1 cellular context compared by ENCODE assay signal in genomic region chr5:157232706-157233105, GRCh38.
TF ChIP-seq lines count a peak whose summit lies in the region.

No MANE protein-coding gene starts in this region.

TF ChIP-seq in GM23338, 12 proteins besides CTCF, POLR2A, EP300 and RAD21 (continued from another document):
- TF ChIP-seq ZNF462 (CRISPR knock-in tag; IDR thresholded peaks at IDR 0.05) (no peak), JUNB (IDR thresholded peaks at IDR 0.05; ENCODE audit: unreplicated experiment) (no peak), ZNF331 (CRISPR knock-in tag; IDR thresholded peaks at IDR 0.05; ENCODE audit: low read depth) (no peak), EZH2phosphoT487 (IDR thresholded peaks at IDR 0.05; ENCODE audit: unreplicated experiment) (no peak), POLR2AphosphoS5 (IDR thresholded peaks at IDR 0.05; ENCODE audit: low read depth) (no peak)
- TF ChIP-seq, protein P1, sequence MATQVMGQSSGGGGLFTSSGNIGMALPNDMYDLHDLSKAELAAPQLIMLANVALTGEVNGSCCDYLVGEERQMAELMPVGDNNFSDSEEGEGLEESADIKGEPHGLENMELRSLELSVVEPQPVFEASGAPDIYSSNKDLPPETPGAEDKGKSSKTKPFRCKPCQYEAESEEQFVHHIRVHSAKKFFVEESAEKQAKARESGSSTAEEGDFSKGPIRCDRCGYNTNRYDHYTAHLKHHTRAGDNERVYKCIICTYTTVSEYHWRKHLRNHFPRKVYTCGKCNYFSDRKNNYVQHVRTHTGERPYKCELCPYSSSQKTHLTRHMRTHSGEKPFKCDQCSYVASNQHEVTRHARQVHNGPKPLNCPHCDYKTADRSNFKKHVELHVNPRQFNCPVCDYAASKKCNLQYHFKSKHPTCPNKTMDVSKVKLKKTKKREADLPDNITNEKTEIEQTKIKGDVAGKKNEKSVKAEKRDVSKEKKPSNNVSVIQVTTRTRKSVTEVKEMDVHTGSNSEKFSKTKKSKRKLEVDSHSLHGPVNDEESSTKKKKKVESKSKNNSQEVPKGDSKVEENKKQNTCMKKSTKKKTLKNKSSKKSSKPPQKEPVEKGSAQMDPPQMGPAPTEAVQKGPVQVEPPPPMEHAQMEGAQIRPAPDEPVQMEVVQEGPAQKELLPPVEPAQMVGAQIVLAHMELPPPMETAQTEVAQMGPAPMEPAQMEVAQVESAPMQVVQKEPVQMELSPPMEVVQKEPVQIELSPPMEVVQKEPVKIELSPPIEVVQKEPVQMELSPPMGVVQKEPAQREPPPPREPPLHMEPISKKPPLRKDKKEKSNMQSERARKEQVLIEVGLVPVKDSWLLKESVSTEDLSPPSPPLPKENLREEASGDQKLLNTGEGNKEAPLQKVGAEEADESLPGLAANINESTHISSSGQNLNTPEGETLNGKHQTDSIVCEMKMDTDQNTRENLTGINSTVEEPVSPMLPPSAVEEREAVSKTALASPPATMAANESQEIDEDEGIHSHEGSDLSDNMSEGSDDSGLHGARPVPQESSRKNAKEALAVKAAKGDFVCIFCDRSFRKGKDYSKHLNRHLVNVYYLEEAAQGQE (IDR thresholded peaks at IDR 0.05; ENCODE audit: unreplicated experiment) = no peak
